ENCODE assay signal across 14 cellular contexts in the genomic region with DNA sequence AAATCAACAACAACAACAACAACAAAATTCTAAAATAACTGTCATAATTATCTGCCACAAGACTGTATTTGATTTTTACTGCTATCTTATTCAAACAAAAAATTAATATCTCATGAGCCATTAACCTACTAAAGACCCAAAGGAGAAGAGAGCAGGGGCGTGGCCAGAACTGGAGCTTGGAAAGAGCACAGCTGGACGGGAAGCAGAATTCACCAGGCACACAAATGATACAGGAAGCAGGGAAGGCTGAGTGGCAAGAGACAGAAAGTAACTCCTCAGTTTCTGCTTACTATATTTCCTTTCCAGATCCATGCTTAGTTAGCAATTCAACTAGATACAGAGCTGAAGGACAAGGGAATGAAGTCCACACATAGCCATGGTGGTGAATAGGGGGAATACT. TPM values are rescaled to one million over a fixed set of nuclear protein-coding genes. Genes with fewer than 3 reads are reported as not detected.
DNase-seq lines count a peak whose midpoint lies in the region; ATAC-seq and TF ChIP-seq lines count a peak whose summit lies in the region.
"Had no signal": no experiment of that assay in that cellular context is flagged by ENCODE, and none has a peak within 500 bp of the region (broad histone marks: within the 10 kb centered on the region; RNA-seq: fewer than 3 reads in every experiment).

No MANE protein-coding gene starts in this region.

- H2BK15ac ChIP-seq in IMR-90 (ENCODE audit: low read depth, low read length) = no peak overlapping the region

- H3K18ac ChIP-seq in IMR-90 (ENCODE audit: low read depth, low read length) = no peak overlapping the region

- no TSS peak for BruUV-seq in IMR-90 (replicated peaks; lab: Mats Ljungman, UMichigan)

- peak overlapping the region; percentile 13 to 89 (median 68) for H3K27ac Mint-ChIP-seq in CD4-positive, alpha-beta memory T cell
- H3K27ac Mint-ChIP-seq in endothelial cell (ENCODE audit: unreplicated experiment) (peak overlapping the region; percentile 40), HFFc6 (no peak overlapping the region)
- H3K27ac Mint-ChIP-seq: IgD-negative memory B cell; natural killer cell treated with Interleukin-12 subunit alpha and Interleukin-12 subunit beta and Interleukin-15 and Interleukin-18, amount 100 ng/mL, for 72 hours had no signal

- H3K9me3 ChIP-seq in CD4-positive, alpha-beta memory T cell (ENCODE audit: control insufficient read depth in 1 of 2, low read length in 2 of 2) = no peaks in the 10 kb centered on the region
- H3K9me3 ChIP-seq in IMR-90 (ENCODE audit: control insufficient read depth, insufficient read depth, low read length) = no peaks in the 10 kb centered on the region
- H3K9me3 ChIP-seq: tibial nerve had no signal

- H3K27me3 Mint-ChIP-seq in CD4-positive, alpha-beta memory T cell = no peaks in the 10 kb centered on the region
- H3K27me3 Mint-ChIP-seq in endothelial cell (ENCODE audit: unreplicated experiment) = no peaks in the 10 kb centered on the region
- H3K27me3 Mint-ChIP-seq in HFFc6 (ENCODE audit: insufficient read depth) = no peaks in the 10 kb centered on the region
- H3K27me3 Mint-ChIP-seq: IgD-negative memory B cell; natural killer cell treated with Interleukin-12 subunit alpha and Interleukin-12 subunit beta and Interleukin-15 and Interleukin-18, amount 100 ng/mL, for 72 hours had no signal

- no peaks in the 10 kb centered on the region for H3K79me1 ChIP-seq in IMR-90 (ENCODE audit: low read depth in 1 of 2, low read length in 2 of 2)

- H3K4me2 ChIP-seq in IMR-90 (ENCODE audit: low read depth, low read length) = no peak overlapping the region

- peak overlapping the region in 1 of 8 donors; percentile 14 for H3K4me3 Mint-ChIP-seq in CD4-positive, alpha-beta memory T cell
- H3K4me3 Mint-ChIP-seq in endothelial cell (ENCODE audit: unreplicated experiment) = no peak overlapping the region
- H3K4me3 Mint-ChIP-seq in HFFc6 = no peak overlapping the region
- H3K4me3 Mint-ChIP-seq: IgD-negative memory B cell; natural killer cell treated with Interleukin-12 subunit alpha and Interleukin-12 subunit beta and Interleukin-15 and Interleukin-18, amount 100 ng/mL, for 72 hours had no signal

- DNase-seq in CD4-positive, alpha-beta memory T cell = no peak
- DNase-seq in IMR-90 (no peak), endothelial cell (ENCODE audit: low spot score) (peak; percentile 8), myocyte (ENCODE audit: low read depth) (peak; percentile 50), lower leg skin (ENCODE audit: low spot score in 2 of 2) (no peak), HFFc6 (no peak), RKO (ENCODE audit: low spot score) (no peak)
- DNase-seq: COR-L47, NCI-H774, SHP77 treated with DMSO at 0.1 percent for 48 hours had no signal

- no peak overlapping the region for H2AK5ac ChIP-seq in IMR-90 (ENCODE audit: low read depth, low read length)

- CTCF ChIA-PET in CD4-positive, alpha-beta memory T cell (lab: Charles Lee; ENCODE audit: partially characterized antibody) = interaction anchor here (0.8 to 1.7 kb wide), 3 partner anchors 10 to 102 kb away, joined by 3 to 5 read pairs (median 3); a partner anchor contains a TSS
- CTCF ChIA-PET in IMR-90 (lab: Yijun Ruan, JAX) = no interaction called here

- no peaks in the 10 kb centered on the region for H3K9me3 Mint-ChIP-seq in CD4-positive, alpha-beta memory T cell
- no peaks in the 10 kb centered on the region for H3K9me3 Mint-ChIP-seq in endothelial cell (ENCODE audit: unreplicated experiment)
- no peaks in the 10 kb centered on the region for H3K9me3 Mint-ChIP-seq in HFFc6
- H3K9me3 Mint-ChIP-seq: IgD-negative memory B cell; natural killer cell treated with Interleukin-12 subunit alpha and Interleukin-12 subunit beta and Interleukin-15 and Interleukin-18, amount 100 ng/mL, for 72 hours had no signal

- TF ChIP-seq POLR2A in IMR-90 (IDR thresholded peaks at IDR 0.05; ENCODE audit: low read depth, low read length) (no peak), GM18505 (IDR thresholded peaks at IDR 0.05; ENCODE audit: borderline replicate concordance, extremely low read depth, insufficient read depth, insufficient read length) (no peak), lower leg skin (IDR thresholded peaks at IDR 0.05) (no peak)

- H2BK120ac ChIP-seq in IMR-90 (ENCODE audit: low read depth, low read length) = no peak overlapping the region

- peaks cover 36 to 64% of the 10 kb centered on the region in 2 donors for H3K36me3 Mint-ChIP-seq in CD4-positive, alpha-beta memory T cell
- H3K36me3 Mint-ChIP-seq in endothelial cell (ENCODE audit: low read depth, unreplicated experiment) (no peaks in the 10 kb centered on the region), HFFc6 (ENCODE audit: low read depth) (peaks cover 5% of the 10 kb centered on the region)
- H3K36me3 Mint-ChIP-seq: natural killer cell treated with Interleukin-12 subunit alpha and Interleukin-12 subunit beta and Interleukin-15 and Interleukin-18, amount 100 ng/mL, for 72 hours had no signal

- H4K8ac ChIP-seq in IMR-90 (ENCODE audit: low read depth in 2 of 2, low read length in 2 of 2) = peak overlapping the region in 1 of 2 experiments; percentile 61; a peak in 1 of 4 replicates

- H2AFZ ChIP-seq in IMR-90 (replicated peaks; ENCODE audit: low read length, poor library complexity) = no peak overlapping the region

- H4K20me1 ChIP-seq in IMR-90 (ENCODE audit: insufficient read depth, low read length) = no peaks in the 10 kb centered on the region

- H2BK5ac ChIP-seq in IMR-90 (ENCODE audit: low read depth, low read length, poor library complexity, severe bottlenecking) = no peak overlapping the region

- no peak overlapping the region for H3K27ac ChIP-seq in CD4-positive, alpha-beta memory T cell (ENCODE audit: low read depth, low read length)
- H3K27ac ChIP-seq in IMR-90 (ENCODE audit: insufficient read depth, low read length) = no peak overlapping the region

- H3K23ac ChIP-seq in IMR-90 (ENCODE audit: low read depth, low read length) = no peak overlapping the region

- TF ChIP-seq CTCF in IMR-90 (conservative IDR thresholded peaks at IDR 0.05; ENCODE audit: low read depth, low read length) (no peak), endothelial cell (IDR thresholded peaks at IDR 0.05; ENCODE audit: unreplicated experiment) (no peak), lower leg skin (IDR thresholded peaks at IDR 0.05) (no peak), HFFc6 (IDR thresholded peaks at IDR 0.05) (no peak)

- peaks cover 37% of the 10 kb centered on the region for H3K4me1 ChIP-seq in CD4-positive, alpha-beta memory T cell (ENCODE audit: insufficient read depth, low read length)
- peaks cover 7% of the 10 kb centered on the region for H3K4me1 ChIP-seq in IMR-90 (ENCODE audit: control insufficient read depth, insufficient read depth, low read length)

- H4K5ac ChIP-seq in IMR-90 (ENCODE audit: low read depth, low read length) = no peak overlapping the region

- H2BK20ac ChIP-seq in IMR-90 (ENCODE audit: low read depth, low read length) = no peak overlapping the region

- no peaks in the 10 kb centered on the region for H3K27me3 ChIP-seq in CD4-positive, alpha-beta memory T cell (ENCODE audit: insufficient read depth, low read length)
- H3K27me3 ChIP-seq in IMR-90 (ENCODE audit: control insufficient read depth, insufficient read depth, low read length) = no peaks in the 10 kb centered on the region
- H3K27me3 ChIP-seq: tibial nerve had no signal

- H3K4me3 ChIP-seq in CD4-positive, alpha-beta memory T cell (ENCODE audit: low read length in 2 of 2) = no peak overlapping the region
- H3K4me3 ChIP-seq in IMR-90 (ENCODE audit: insufficient read depth, low read depth, low read length) (no peak overlapping the region), lower leg skin (ENCODE audit: low read depth, poor library complexity, severe bottlenecking) (no peak overlapping the region)
- H3K4me3 ChIP-seq: tibial nerve had no signal

- no peak for TF ChIP-seq RAD21 in IMR-90 (IDR thresholded peaks at IDR 0.05; ENCODE audit: low read length)

- H3K9me1 ChIP-seq in IMR-90 (ENCODE audit: insufficient read depth, low read length) = no peaks in the 10 kb centered on the region

- intact Hi-C loops in CD4-positive, alpha-beta memory T cell (cut with micrococcal nuclease) = no loop called here
- intact Hi-C loops in IMR-90 (cut with micrococcal nuclease) = no loop called here
- intact Hi-C loops in lower leg skin (cut with DNase I; ENCODE audit: low total_unique reads) = no loop called here

- ATAC-seq in IMR-90 (ENCODE audit: low read depth) = peak; percentile 61
- ATAC-seq in GM18505 (IDR thresholded peaks at IDR 0.05; ENCODE audit: unreplicated experiment) = no peak
- ATAC-seq: natural killer cell treated with Interleukin-12 subunit alpha and Interleukin-12 subunit beta and Interleukin-15 and Interleukin-18, amount 100 ng/mL, for 72 hours had no signal

- H3K4ac ChIP-seq in IMR-90 (ENCODE audit: low read depth, low read length) = no peak overlapping the region

- H3K9ac ChIP-seq in IMR-90 (ENCODE audit: low read depth, low read length) = no peak overlapping the region

- peaks cover 22 to 57% (median 36%) of the 10 kb centered on the region in 4 donors for H3K4me1 Mint-ChIP-seq in CD4-positive, alpha-beta memory T cell
- H3K4me1 Mint-ChIP-seq in endothelial cell (ENCODE audit: unreplicated experiment) (peaks cover 6% of the 10 kb centered on the region), HFFc6 (ENCODE audit: low read depth) (peaks cover 15% of the 10 kb centered on the region; the same call in 1 of the 2 replicates)
- H3K4me1 Mint-ChIP-seq: IgD-negative memory B cell had no signal

- H4K91ac ChIP-seq in IMR-90 (ENCODE audit: insufficient read depth, low read depth, low read length) = no peak overlapping the region

- in situ Hi-C loops in IMR-90 (cut with MboI; ENCODE audit: low sequenced_read_pairs) = no loop called here

- POLR2A ChIA-PET in CD4-positive, alpha-beta memory T cell (lab: Charles Lee; ENCODE audit: partially characterized antibody) = interaction anchor here (1.3 kb wide), 1 partner anchor 39 kb away, joined by 5 read pairs; no protein-coding TSS in a partner anchor
- POLR2A ChIA-PET in IMR-90 (lab: Charles Lee; ENCODE audit: unreplicated experiment) = no interaction called here

- H2AK9ac ChIP-seq in IMR-90 (replicated peaks; ENCODE audit: low read depth, low read length, poor library complexity) = no peak overlapping the region

- H3K14ac ChIP-seq in IMR-90 (replicated peaks; ENCODE audit: low read depth, low read length) = no peak overlapping the region

- peaks cover 12% of the 10 kb centered on the region for H3K36me3 ChIP-seq in CD4-positive, alpha-beta memory T cell (ENCODE audit: insufficient read depth, low read length)
- no peaks in the 10 kb centered on the region for H3K36me3 ChIP-seq in IMR-90 (ENCODE audit: control insufficient read depth, insufficient read depth, low read length)

- whole genome bisulfite sequencing in IMR-90 (ENCODE audit: extremely low coverage in 2 of 2, insufficient read length in 1 of 2), 2 experiments = no CpG with 5 or more reads among the region's 2 CpGs
- WGBS in lower leg skin, 2 donors = 22 to 28% methylated on average over 2 of the region's 2 CpGs

- H3K56ac ChIP-seq in IMR-90 (ENCODE audit: extremely low read depth, insufficient read depth, low read length) = no peak overlapping the region

- dilution Hi-C loops in IMR-90 (cut with HindIII; ENCODE audit: low sequenced_read_pairs, unreplicated experiment) = no loop called here

RNA-seq across cellular contexts. Expression of a gene that starts 54.4 kb away (rescaled TPM):
- 10 to 100 TPM; 72.9 to 74.2 TPM for total RNA-seq in CD4-positive, alpha-beta memory T cell
- 100 to 1,000 TPM in 1 of 2 donors, 10 to 100 TPM in 1; 94.2 to 233 TPM for polyA plus RNA-seq in CD4-positive, alpha-beta memory T cell
- total RNA-seq in IMR-90 (2012; rRNA removed) (7.0 and 10.0 TPM in 2 replicates), endothelial cell (ENCODE audit: unreplicated experiment) (7.2 TPM), myocyte (10.3 and 13.4 TPM in 2 replicates), lower leg skin (100 to 1,000 TPM; 166 to 278 (median 238) TPM)
- polyA plus RNA-seq in IMR-90 (2012; rRNA removed) = 5.6 and 6.8 TPM in 2 replicates
- 1.2 and 2.7 TPM in 2 replicates for polyA plus RNA-seq in IMR-90 (2012; cell fraction: cytosol; rRNA removed)
- polyA plus RNA-seq in IMR-90 (2012; cell fraction: nucleus; rRNA removed; ENCODE audit: low replicate concordance) = 0.62 and 3.4 TPM in 2 replicates
- polyA plus RNA-seq in myocyte (2012) = 11.7 TPM
- 10 to 100 TPM in 5 of 6 experiments, 1 to 10 TPM in 1; 7.6 to 12.9 (median 11.8) TPM for total RNA-seq in HFFc6 (2021; fragmentation: NEBNext Ultra II Directional; extraction: Animal tissue kit (Norgen Biotek cat#: 25700))

Comparison
In these comparisons a context has a peak if more than half of its experiments do, and no peak if none do; other contexts are left out.
1. DNase-seq: peak in endothelial cell (single experiment) and myocyte (single experiment); none in CD4-positive, alpha-beta memory T cell (0 of 5), IMR-90 (single experiment), lower leg skin (0 of 2), HFFc6 (single experiment) and RKO (single experiment).